ENCODE assay signal across 19 cellular contexts in the genomic region with DNA sequence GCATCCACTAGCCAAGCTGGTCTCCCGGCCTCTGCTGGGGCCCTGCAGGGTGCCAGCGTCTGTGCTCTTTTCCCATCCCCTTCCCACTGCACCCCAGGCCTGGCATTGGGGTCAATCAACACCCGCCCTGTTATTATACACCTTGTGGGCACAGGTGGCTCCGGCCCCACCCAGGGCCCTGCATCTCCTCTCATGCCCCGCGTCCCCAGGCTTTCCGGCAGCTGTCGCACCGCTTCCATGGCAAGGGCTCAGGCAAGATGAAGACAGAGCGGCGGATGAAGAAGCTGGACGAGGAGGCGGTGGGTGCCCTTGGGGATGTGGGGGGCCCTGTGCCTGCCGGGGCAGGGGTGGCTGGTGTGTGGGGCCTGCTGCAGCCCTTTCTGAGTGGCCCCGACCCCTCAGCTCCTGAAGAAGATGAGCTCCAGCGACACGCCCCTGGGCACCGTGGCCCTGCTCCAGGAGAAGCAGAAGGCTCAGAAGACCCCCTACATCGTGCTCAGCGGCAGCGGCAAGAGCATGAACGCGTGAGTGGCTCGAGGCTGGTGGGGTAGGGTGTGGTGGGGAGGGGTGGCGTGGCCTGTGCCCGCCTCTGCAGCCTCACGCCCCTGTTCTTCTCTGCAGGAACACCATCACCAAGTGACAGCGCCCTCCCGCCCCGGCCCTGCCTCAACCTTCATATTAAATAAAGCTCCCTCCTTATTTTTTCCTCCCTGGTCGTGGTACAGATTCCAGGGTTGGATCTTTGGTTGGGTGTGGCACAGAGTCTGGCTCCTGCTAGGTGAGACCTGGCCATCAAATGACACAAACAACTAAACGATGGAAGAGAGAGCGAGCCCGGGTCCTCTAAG. TPM values are rescaled to one million over a fixed set of nuclear protein-coding genes. Genes with fewer than 3 reads are reported as not detected.
DNase-seq lines count a peak whose midpoint lies in the region; ATAC-seq, FAIRE-seq and TF ChIP-seq lines count a peak whose summit lies in the region.
"Had no signal": no experiment of that assay in that cellular context is flagged by ENCODE, and none has a peak within 500 bp of the region (broad histone marks: within the 10 kb centered on the region; RNA-seq: fewer than 3 reads in every experiment).

No MANE protein-coding gene starts in this region.

- H3K4me3 ChIP-seq in H7 (ENCODE audit: insufficient read depth, low read depth, low read length) = no peak overlapping the region
- H3K4me3 ChIP-seq in K562 = no peak overlapping the region
- H3K4me3 ChIP-seq in neuronal stem cell (ENCODE audit: low read length in 2 of 2) = no peak overlapping the region
- H3K4me3 ChIP-seq: A549 had no signal

- peak overlapping the region; percentile 22 for H2BK12ac ChIP-seq in neuronal stem cell (ENCODE audit: low read length)

- peak overlapping the region; percentile 24 for H3K27ac Mint-ChIP-seq in activated naive CD4-positive, alpha-beta T cell treated with anti-CD3 and anti-CD28 coated beads, Interleukin-2, amount 10 ng/mL, durations not matched to agents 7 days and 5 days

- H3K9ac ChIP-seq in K562 (ENCODE audit: insufficient read depth in 1 of 2, low read depth in 2 of 2, low read length in 2 of 2) (0 out of 4 replicates have a peak overlapping the region, but pooled peaks of 1 of the 2 experiments have one; percentile 32), neuronal stem cell (ENCODE audit: low read depth, low read length, poor library complexity) (no peak overlapping the region)

- H3K4me2 ChIP-seq in K562 (ENCODE audit: insufficient read depth, low read length) (no peak overlapping the region), neuronal stem cell (ENCODE audit: insufficient read depth, low read length, poor library complexity, severe bottlenecking) (no peak overlapping the region)
- H3K4me2 ChIP-seq: A549 had no signal

- TF ChIP-seq POLR2A in K562 (conservative IDR thresholded peaks at IDR 0.05) = no peak

- no TSS peak for BruUV-seq in K562 (replicated peaks; lab: Mats Ljungman, UMichigan)

- H2BK120ac ChIP-seq in neuronal stem cell (ENCODE audit: low read depth, low read length) = no peak overlapping the region

- ATAC-seq in K562 = no peak
- ATAC-seq: A549, HCT116 had no signal

- no peaks in the 10 kb centered on the region for H3K27me3 ChIP-seq in H7 (ENCODE audit: control insufficient read depth, insufficient read depth, low read length)
- no peaks in the 10 kb centered on the region for H3K27me3 ChIP-seq in K562 (ENCODE audit: control insufficient read depth in 2 of 2, insufficient read depth in 2 of 2, low read length in 2 of 2)
- no peaks in the 10 kb centered on the region for H3K27me3 ChIP-seq in neuronal stem cell (ENCODE audit: control insufficient read depth in 3 of 3, insufficient read depth in 3 of 3, low read depth in 1 of 3, low read length in 3 of 3)
- H3K27me3 ChIP-seq: BE2C had no signal

- FAIRE-seq in K562 (lab: Jason Lieb, UNC) = no peak
- FAIRE-seq: A549, GM19239 had no signal

- no peaks in the 10 kb centered on the region for H3K79me2 ChIP-seq in K562 (ENCODE audit: control insufficient read depth, insufficient read depth, low read length)

- H3K4ac ChIP-seq in neuronal stem cell (ENCODE audit: low read length) = no peak overlapping the region

- no peak for DNase-seq in activated naive CD4-positive, alpha-beta T cell treated with anti-CD3 and anti-CD28 coated beads, Interleukin-2, amount 10 ng/mL, durations not matched to agents 7 days and 5 days
- no peak for DNase-seq in activated naive CD4-positive, alpha-beta T cell treated with anti-CD3 and anti-CD28 coated beads, Interleukin-2, amount 50 U/mL, for 16 hours
- DNase-seq in H7 = peak; percentile 32
- DNase-seq in K562 (ENCODE audit: extremely low read depth in 1 of 4, low spot score in 3 of 4) = no peak
- no peak for DNase-seq in neuronal stem cell (ENCODE audit: low spot score)
- no peak for DNase-seq in 8988T
- no peak for DNase-seq in NCI-H2029 treated with DMSO at 0.1 percent for 48 hours (lab: John Stamatoyannopoulos, UW)
- DNase-seq: BE2C; Caco-2; CD8-positive, alpha-beta memory T cell; DND-41; GDM1 had no signal

- no peaks in the 10 kb centered on the region for H3K9me1 ChIP-seq in K562 (ENCODE audit: control insufficient read depth, insufficient read depth, low read length)

- H3K9me3 ChIP-seq in K562 (replicated peaks; ENCODE audit: control insufficient read depth, insufficient read depth, low read depth, low read length) = no peaks in the 10 kb centered on the region
- H3K9me3 ChIP-seq in neuronal stem cell (replicated peaks in 1 of 2; ENCODE audit: control insufficient read depth in 2 of 2, insufficient read depth in 1 of 2, low read depth in 1 of 2, low read length in 2 of 2) = peaks cover 0 to under 1% of the 10 kb centered on the region in 2 donors
- H3K9me3 ChIP-seq: A549, BE2C, Caco-2 had no signal

- H3K14ac ChIP-seq in neuronal stem cell (ENCODE audit: low read length) = no peak overlapping the region

- no peak for TF ChIP-seq CTCF in K562 (IDR thresholded peaks at IDR 0.05 in 2 of 3, conservative IDR thresholded peaks at IDR 0.05 in 1 of 3; ENCODE audit: insufficient read depth in 2 of 3, low read depth in 1 of 3, low read length in 3 of 3)

- H2AK5ac ChIP-seq in neuronal stem cell (ENCODE audit: low read depth, low read length) = no peak overlapping the region

- H3K79me1 ChIP-seq in neuronal stem cell (ENCODE audit: low read depth, low read length) = no peaks in the 10 kb centered on the region

- TF ChIP-seq RAD21 in K562 (CRISPR knock-in tag; conservative IDR thresholded peaks at IDR 0.05 in 1 of 2, IDR thresholded peaks at IDR 0.05 in 1 of 2) = no peak

- WGBS in K562 (ENCODE audit: insufficient coverage, low coverage, missing lambda C conversion rate) = 93% methylated on average over 23 of the region's 34 CpGs
- no CpG with 5 or more reads among the region's 34 CpGs for WGBS in neuronal stem cell (ENCODE audit: extremely low coverage in 2 of 2, insufficient read length in 2 of 2, insufficient replicate concordance in 1 of 2), 2 donors

- H3K4me3 Mint-ChIP-seq in activated naive CD4-positive, alpha-beta T cell treated with anti-CD3 and anti-CD28 coated beads, Interleukin-2, amount 10 ng/mL, durations not matched to agents 7 days and 5 days = no peak overlapping the region
- H3K4me3 Mint-ChIP-seq: CD8-positive, alpha-beta memory T cell had no signal

- H3K18ac ChIP-seq in neuronal stem cell (ENCODE audit: low read length) = no peak overlapping the region

- no peak overlapping the region for H3K27ac ChIP-seq in K562 (ENCODE audit: extremely low read depth, low read depth, low read length)
- H3K27ac ChIP-seq in neuronal stem cell (replicated peaks; ENCODE audit: low read length) = no peak overlapping the region
- H3K27ac ChIP-seq: A549, C4-2B, HL-60 had no signal

- intact Hi-C loops in K562 (cut with micrococcal nuclease) = no loop called here

- no peaks in the 10 kb centered on the region for H3K27me3 Mint-ChIP-seq in activated naive CD4-positive, alpha-beta T cell treated with anti-CD3 and anti-CD28 coated beads, Interleukin-2, amount 10 ng/mL, durations not matched to agents 7 days and 5 days

- H2AFZ ChIP-seq in K562 (ENCODE audit: low read depth, low read length) (no peak overlapping the region), neuronal stem cell (ENCODE audit: low read length) (no peak overlapping the region)

- no peak overlapping the region for H4K91ac ChIP-seq in neuronal stem cell (ENCODE audit: low read depth, low read length, poor library complexity)

- no peaks in the 10 kb centered on the region for H4K20me1 ChIP-seq in K562 (replicated peaks; ENCODE audit: control insufficient read depth, insufficient read depth, low read length)

- peak overlapping the region; percentile 17 for H4K8ac ChIP-seq in neuronal stem cell (ENCODE audit: low read depth, low read length)

- POLR2A ChIA-PET in K562 (lab: Yijun Ruan, JAX) = interaction anchor here (0.5 to 1.0 kb wide), 4 partner anchors 77 to 133 kb away, joined by 3 to 4 read pairs (median 3); no protein-coding TSS in a partner anchor

- H3K9me3 Mint-ChIP-seq in activated naive CD4-positive, alpha-beta T cell treated with anti-CD3 and anti-CD28 coated beads, Interleukin-2, amount 10 ng/mL, durations not matched to agents 7 days and 5 days = no peaks in the 10 kb centered on the region
- H3K9me3 Mint-ChIP-seq: CD8-positive, alpha-beta memory T cell had no signal

- no peak overlapping the region for H2BK15ac ChIP-seq in neuronal stem cell (ENCODE audit: low read length)

- H3K23ac ChIP-seq in neuronal stem cell (ENCODE audit: low read depth, low read length, poor library complexity) = no peak overlapping the region

- in situ Hi-C loops in K562 (cut with MboI) = no loop called here

- H3K36me3 Mint-ChIP-seq in activated naive CD4-positive, alpha-beta T cell treated with anti-CD3 and anti-CD28 coated beads, Interleukin-2, amount 10 ng/mL, durations not matched to agents 7 days and 5 days = peaks cover 31% of the 10 kb centered on the region

- H3K36me3 ChIP-seq in H7 (replicated peaks; ENCODE audit: control insufficient read depth, insufficient read depth, low read length) (peaks cover 4% of the 10 kb centered on the region), K562 (ENCODE audit: control insufficient read depth, insufficient read depth, low read length) (peaks cover 41% of the 10 kb centered on the region; the same call in 2 of the 3 replicates), neuronal stem cell (replicated peaks in 1 of 2; ENCODE audit: control insufficient read depth in 2 of 2, insufficient read depth in 2 of 2, low read length in 2 of 2) (peaks cover 32 to 56% of the 10 kb centered on the region in 2 donors)

- TF ChIP-seq EP300 in K562 (IDR thresholded peaks at IDR 0.05; ENCODE audit: low read length) = no peak

- H3K4me1 ChIP-seq in K562 (replicated peaks in 1 of 2; ENCODE audit: control insufficient read depth in 2 of 2, insufficient read depth in 2 of 2, low read length in 2 of 2) = peaks cover 0 to 26% of the 10 kb centered on the region in 2 experiments; a peak in 2 of 5 replicates
- no peaks in the 10 kb centered on the region for H3K4me1 ChIP-seq in neuronal stem cell (ENCODE audit: control insufficient read depth in 2 of 2, insufficient read depth in 1 of 2, low read depth in 1 of 2, low read length in 2 of 2)
- H3K4me1 ChIP-seq: A549, BE2C, Caco-2 had no signal

- H2BK5ac ChIP-seq in neuronal stem cell (ENCODE audit: low read length) = no peak overlapping the region

- CTCF ChIA-PET in activated naive CD4-positive, alpha-beta T cell treated with anti-CD3 and anti-CD28 coated beads, Interleukin-2, amount 10 ng/mL, durations not matched to agents 7 days and 5 days (lab: Charles Lee) = interaction anchor here (1.8 kb wide), 1 partner anchor 94 kb away, joined by 6 read pairs; no protein-coding TSS in a partner anchor
- CTCF ChIA-PET in K562 (lab: Yijun Ruan, JAX; ENCODE audit: low intra/inter-chr PET ratio) = no interaction called here

- peaks cover 2% of the 10 kb centered on the region for H3K4me1 Mint-ChIP-seq in activated naive CD4-positive, alpha-beta T cell treated with anti-CD3 and anti-CD28 coated beads, Interleukin-2, amount 10 ng/mL, durations not matched to agents 7 days and 5 days

RNA-seq across cellular contexts. Expression of a gene that starts 17.1 kb away (rescaled TPM):
- total RNA-seq in H7 (2014; rRNA removed; shearing (Covaris generic)) = 27.5 and 34.6 TPM in 2 replicates
- total RNA-seq in K562 (2011; cell fraction: chromatin; rRNA removed; ENCODE audit: low replicate concordance) = 29.6 and 50.6 TPM in 2 replicates
- 27.0 and 28.2 TPM in 2 replicates for total RNA-seq in K562 (2011; cell fraction: nucleolus; rRNA removed)
- 29.2 and 31.1 TPM in 2 replicates for total RNA-seq in K562 (2011; cell fraction: nucleoplasm; rRNA removed)
- total RNA-seq in K562 (2014; rRNA removed) (84.1 and 124 TPM in 2 replicates), K562 (2014; rRNA removed; fragmentation: Illumina TruSeq; extraction: Trizol) (11.4 and 17.0 TPM in 2 replicates), K562 (2015; rRNA removed; fragmentation: Illumina TruSeq; extraction: Trizol) (31.7 and 32.0 TPM in 2 replicates), K562 (2021) (47.1 and 54.9 TPM in 2 replicates)
- polyA plus RNA-seq in K562 (2011; rRNA removed) (8.4 and 13.6 TPM in 2 replicates), K562 (2014; fragmentation: Illumina TruSeq; extraction: Trizol) (31.7 and 45.0 TPM in 2 replicates), K562 (2014; fragmentation: Nextera tagmentation; extraction: Ambion mirVana) (1 to 10 TPM; 4.8 to 7.2 TPM), K562 (2014; rRNA removed) (50.5 and 57.6 TPM in 2 replicates)
- polyA plus RNA-seq in K562 (2011; cell fraction: cytosol; rRNA removed) = 9.7 and 11.8 TPM in 2 replicates
- 26.3 and 43.0 TPM in 2 replicates for polyA plus RNA-seq in K562 (2011; cell fraction: nucleus; rRNA removed)
- 46.2 and 56.2 TPM in 2 replicates for polyA plus RNA-seq in K562 (2012)
- 6.3 and 8.6 TPM in 2 replicates for polyA minus RNA-seq in K562 (2011; rRNA and poly(A)+ RNA removed)
- 20.6 and 24.6 TPM in 2 replicates for polyA minus RNA-seq in K562 (2011; cell fraction: cytosol; rRNA and poly(A)+ RNA removed)
- 7.9 and 14.9 TPM in 2 replicates for polyA minus RNA-seq in K562 (2011; cell fraction: nucleus; rRNA and poly(A)+ RNA removed)
- 41.7 TPM for polyA plus RNA-seq in neuronal stem cell (2013, experiment 1 of 2)
- polyA plus RNA-seq in neuronal stem cell (2013, experiment 2 of 2) = 40.8 TPM

RNA-seq across cellular contexts. Expression of a gene that starts 23.3 kb away (rescaled TPM):
- total RNA-seq in H7 (2014; rRNA removed; shearing (Covaris generic)) = 37.7 and 39.9 TPM in 2 replicates
- total RNA-seq in K562 (2011; cell fraction: chromatin; rRNA removed; ENCODE audit: low replicate concordance) = 89.4 and 137 TPM in 2 replicates
- total RNA-seq in K562 (2011; cell fraction: nucleolus; rRNA removed) = 61.6 and 76.4 TPM in 2 replicates
- 76.9 and 106 TPM in 2 replicates for total RNA-seq in K562 (2011; cell fraction: nucleoplasm; rRNA removed)
- total RNA-seq in K562 (2014; rRNA removed) = 58.7 and 63.5 TPM in 2 replicates
- total RNA-seq in K562 (2014; rRNA removed; fragmentation: Illumina TruSeq; extraction: Trizol) = 52.0 and 55.7 TPM in 2 replicates
- 54.6 and 57.2 TPM in 2 replicates for total RNA-seq in K562 (2015; rRNA removed; fragmentation: Illumina TruSeq; extraction: Trizol)
- 63.5 and 67.3 TPM in 2 replicates for total RNA-seq in K562 (2021)
- 58.7 TPM in 2 replicates for polyA plus RNA-seq in K562 (2011; rRNA removed)
- polyA plus RNA-seq in K562 (2011; cell fraction: cytosol; rRNA removed) = 56.6 and 67.7 TPM in 2 replicates
- 46.7 and 60.3 TPM in 2 replicates for polyA plus RNA-seq in K562 (2011; cell fraction: nucleus; rRNA removed)
- polyA plus RNA-seq in K562 (2012) = 28.4 and 45.6 TPM in 2 replicates
- 66.5 and 68.6 TPM in 2 replicates for polyA plus RNA-seq in K562 (2014; fragmentation: Illumina TruSeq; extraction: Trizol)
- 10 to 100 TPM; 66.9 to 98.8 TPM for polyA plus RNA-seq in K562 (2014; fragmentation: Nextera tagmentation; extraction: Ambion mirVana)
- polyA plus RNA-seq in K562 (2014; rRNA removed) = 50.1 and 50.9 TPM in 2 replicates
- 99.4 and 103 TPM in 2 replicates for polyA minus RNA-seq in K562 (2011; rRNA and poly(A)+ RNA removed)
- 45.2 and 46.6 TPM in 2 replicates for polyA minus RNA-seq in K562 (2011; cell fraction: cytosol; rRNA and poly(A)+ RNA removed)
- polyA minus RNA-seq in K562 (2011; cell fraction: nucleus; rRNA and poly(A)+ RNA removed) = 27.7 and 37.1 TPM in 2 replicates
- 18.8 TPM for polyA plus RNA-seq in neuronal stem cell (2013, experiment 1 of 2)
- polyA plus RNA-seq in neuronal stem cell (2013, experiment 2 of 2) = 20.0 TPM

RNA-seq across cellular contexts. Expression of a gene that starts 23.7 kb away (rescaled TPM):
- 42.8 and 57.4 TPM in 2 replicates for total RNA-seq in H7 (2014; rRNA removed; shearing (Covaris generic))
- total RNA-seq in K562 (2011; cell fraction: chromatin; rRNA removed; ENCODE audit: low replicate concordance) = 25.3 and 48.9 TPM in 2 replicates
- total RNA-seq in K562 (2011; cell fraction: nucleolus; rRNA removed) = 39.3 and 51.5 TPM in 2 replicates
- total RNA-seq in K562 (2011; cell fraction: nucleoplasm; rRNA removed) = 50.8 and 78.0 TPM in 2 replicates
- total RNA-seq in K562 (2014; rRNA removed) = 108 and 137 TPM in 2 replicates
- 123 and 126 TPM in 2 replicates for total RNA-seq in K562 (2014; rRNA removed; fragmentation: Illumina TruSeq; extraction: Trizol)
- total RNA-seq in K562 (2015; rRNA removed; fragmentation: Illumina TruSeq; extraction: Trizol) = 117 and 123 TPM in 2 replicates
- total RNA-seq in K562 (2021) = 285 and 295 TPM in 2 replicates
- 160 and 218 TPM in 2 replicates for polyA plus RNA-seq in K562 (2011; rRNA removed)
- polyA plus RNA-seq in K562 (2011; cell fraction: cytosol; rRNA removed) = 292 and 374 TPM in 2 replicates
- polyA plus RNA-seq in K562 (2011; cell fraction: nucleus; rRNA removed) = 107 and 151 TPM in 2 replicates
- 188 and 324 TPM in 2 replicates for polyA plus RNA-seq in K562 (2012)
- polyA plus RNA-seq in K562 (2014; fragmentation: Illumina TruSeq; extraction: Trizol) = 413 and 508 TPM in 2 replicates
- 100 to 1,000 TPM; 631 to 651 TPM for polyA plus RNA-seq in K562 (2014; fragmentation: Nextera tagmentation; extraction: Ambion mirVana)
- polyA plus RNA-seq in K562 (2014; rRNA removed) = 226 and 263 TPM in 2 replicates
- polyA minus RNA-seq in K562 (2011; rRNA and poly(A)+ RNA removed) = 92.4 and 96.0 TPM in 2 replicates
- 40.0 and 64.2 TPM in 2 replicates for polyA minus RNA-seq in K562 (2011; cell fraction: cytosol; rRNA and poly(A)+ RNA removed)
- polyA minus RNA-seq in K562 (2011; cell fraction: nucleus; rRNA and poly(A)+ RNA removed) = 18.3 and 29.5 TPM in 2 replicates
- 485 TPM for polyA plus RNA-seq in neuronal stem cell (2013, experiment 1 of 2)
- 490 TPM for polyA plus RNA-seq in neuronal stem cell (2013, experiment 2 of 2)

RNA-seq across cellular contexts. Expression of a gene that starts 33.2 kb away (rescaled TPM):
- total RNA-seq in H7 (2014; rRNA removed; shearing (Covaris generic)) = 0.48 TPM in 1 of 2 replicates, not detected in the other
- total RNA-seq in K562 (2011; cell fraction: chromatin; rRNA removed; ENCODE audit: low replicate concordance) = not detected in 2 replicates
- total RNA-seq in K562 (2011; cell fraction: nucleolus; rRNA removed) = not detected in 2 replicates
- total RNA-seq in K562 (2011; cell fraction: nucleoplasm; rRNA removed) = not detected in 2 replicates
- total RNA-seq in K562 (2014; rRNA removed) (not detected in 2 replicates), K562 (2014; rRNA removed; fragmentation: Illumina TruSeq; extraction: Trizol) (not detected in 2 replicates), K562 (2015; rRNA removed; fragmentation: Illumina TruSeq; extraction: Trizol) (not detected in 2 replicates), K562 (2021) (not detected in 2 replicates)
- polyA plus RNA-seq in K562 (2011; rRNA removed) (not detected in 2 replicates), K562 (2014; fragmentation: Illumina TruSeq; extraction: Trizol) (not detected in 2 replicates), K562 (2014; fragmentation: Nextera tagmentation; extraction: Ambion mirVana) (not detected), K562 (2014; rRNA removed) (not detected in 2 replicates)
- polyA plus RNA-seq in K562 (2011; cell fraction: cytosol; rRNA removed) = not detected in 2 replicates
- polyA plus RNA-seq in K562 (2011; cell fraction: nucleus; rRNA removed) = not detected in 2 replicates
- polyA plus RNA-seq in K562 (2012) = not detected in 2 replicates
- polyA minus RNA-seq in K562 (2011; rRNA and poly(A)+ RNA removed) = not detected in 2 replicates
- polyA minus RNA-seq in K562 (2011; cell fraction: cytosol; rRNA and poly(A)+ RNA removed) = not detected in 2 replicates
- polyA minus RNA-seq in K562 (2011; cell fraction: nucleus; rRNA and poly(A)+ RNA removed) = not detected in 2 replicates
- not detected for polyA plus RNA-seq in neuronal stem cell (2013, experiment 1 of 2)
- not detected for polyA plus RNA-seq in neuronal stem cell (2013, experiment 2 of 2)
- total RNA-seq: Caco-2; CD8-positive, alpha-beta memory T cell; H4 had no signal
- polyA plus RNA-seq: A549; CD8-positive, alpha-beta memory T cell had no signal

RNA-seq across cellular contexts. Expression of a gene that starts 33.3 kb away (rescaled TPM):
- 1.7 and 4.1 TPM in 2 replicates for total RNA-seq in H7 (2014; rRNA removed; shearing (Covaris generic))
- not detected in 2 replicates for total RNA-seq in K562 (2011; cell fraction: chromatin; rRNA removed; ENCODE audit: low replicate concordance)
- not detected in 2 replicates for total RNA-seq in K562 (2011; cell fraction: nucleolus; rRNA removed)
- total RNA-seq in K562 (2011; cell fraction: nucleoplasm; rRNA removed) = not detected in 2 replicates
- total RNA-seq in K562 (2014; rRNA removed) = not detected in 2 replicates
- total RNA-seq in K562 (2014; rRNA removed; fragmentation: Illumina TruSeq; extraction: Trizol) = not detected in 2 replicates
- total RNA-seq in K562 (2015; rRNA removed; fragmentation: Illumina TruSeq; extraction: Trizol) = not detected in 2 replicates
- not detected in 2 replicates for total RNA-seq in K562 (2021)
- not detected in 2 replicates for polyA plus RNA-seq in K562 (2011; rRNA removed)
- polyA plus RNA-seq in K562 (2011; cell fraction: cytosol; rRNA removed) = not detected in 2 replicates
- polyA plus RNA-seq in K562 (2011; cell fraction: nucleus; rRNA removed) = not detected in 2 replicates
- polyA plus RNA-seq in K562 (2012) = not detected in 2 replicates
- not detected in 2 replicates for polyA plus RNA-seq in K562 (2014; fragmentation: Illumina TruSeq; extraction: Trizol)
- not detected for polyA plus RNA-seq in K562 (2014; fragmentation: Nextera tagmentation; extraction: Ambion mirVana)
- not detected in 2 replicates for polyA plus RNA-seq in K562 (2014; rRNA removed)
- not detected in 2 replicates for polyA minus RNA-seq in K562 (2011; rRNA and poly(A)+ RNA removed)
- polyA minus RNA-seq in K562 (2011; cell fraction: cytosol; rRNA and poly(A)+ RNA removed) = not detected in 2 replicates
- not detected in 2 replicates for polyA minus RNA-seq in K562 (2011; cell fraction: nucleus; rRNA and poly(A)+ RNA removed)
- 3.9 TPM for polyA plus RNA-seq in neuronal stem cell (2013, experiment 1 of 2)
- polyA plus RNA-seq in neuronal stem cell (2013, experiment 2 of 2) = 3.6 TPM
- total RNA-seq: Caco-2; CD8-positive, alpha-beta memory T cell; H4 had no signal
- polyA plus RNA-seq: A549; AG04450; CD8-positive, alpha-beta memory T cell had no signal
